16 cellular contexts compared by ENCODE assay signal in the genomic region with DNA sequence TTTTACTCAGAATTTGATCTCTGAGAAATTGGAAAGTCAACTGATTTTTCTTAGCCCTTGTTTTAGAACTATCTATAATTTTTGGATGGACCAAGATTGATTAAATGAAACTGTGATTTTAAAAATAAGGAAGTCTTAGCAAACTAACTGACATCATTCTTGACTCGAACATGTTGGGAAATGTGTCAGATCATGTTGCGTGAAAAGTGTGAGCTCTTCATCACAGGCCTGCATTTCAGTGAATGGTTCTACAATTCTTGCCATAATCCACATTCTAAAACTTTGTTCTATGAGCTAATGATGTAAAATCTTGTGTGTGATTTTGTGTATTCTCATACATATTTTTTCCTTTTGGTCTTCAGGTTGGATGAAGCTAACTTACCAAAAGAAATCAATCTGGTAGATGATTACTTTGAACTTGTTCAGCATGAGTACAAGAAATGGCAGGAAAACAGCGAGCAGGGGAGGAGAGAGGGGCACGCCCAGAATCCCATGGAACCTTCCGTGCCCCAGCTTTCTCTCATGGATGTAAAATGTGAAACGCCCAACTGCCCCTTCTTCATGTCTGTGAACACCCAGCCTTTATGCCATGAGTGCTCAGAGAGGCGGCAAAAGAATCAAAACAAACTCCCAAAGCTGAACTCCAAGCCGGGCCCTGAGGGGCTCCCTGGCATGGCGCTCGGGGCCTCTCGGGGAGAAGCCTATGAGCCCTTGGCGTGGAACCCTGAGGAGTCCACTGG. TPM values are rescaled to one million over a fixed set of nuclear protein-coding genes. Genes with fewer than 3 reads are reported as not detected.
DNase-seq lines count a peak whose midpoint lies in the region; ATAC-seq, FAIRE-seq and TF ChIP-seq lines count a peak whose summit lies in the region.
"Had no signal": no experiment of that assay in that cellular context is flagged by ENCODE, and none has a peak within 500 bp of the region (broad histone marks: within the 10 kb centered on the region; RNA-seq: fewer than 3 reads in every experiment).

No MANE protein-coding gene starts in this region.

- peaks cover 68% of the 10 kb centered on the region for H3K4me1 Mint-ChIP-seq in activated CD4-positive, alpha-beta T cell treated with anti-CD3 and anti-CD28 coated beads, Interleukin-2, amount 10 ng/mL, durations not matched to agents 24 days and 14 days
- H3K4me1 Mint-ChIP-seq in mesothelial cell of epicardium = peaks cover 9% of the 10 kb centered on the region

- H3K27me3 ChIP-seq in stomach = no peaks in the 10 kb centered on the region
- H3K27me3 ChIP-seq in pancreas = no peaks in the 10 kb centered on the region

- intact Hi-C loops in activated CD4-positive, alpha-beta T cell treated with anti-CD3 and anti-CD28 coated beads, Interleukin-2, amount 10 ng/mL, durations not matched to agents 24 days and 14 days (cut with micrococcal nuclease) = no loop called here
- intact Hi-C loops in stomach (cut with DNase I; ENCODE audit: low total_unique reads) = no loop called here
- intact Hi-C loops in pancreas (cut with DNase I) = loop anchor here in 1 of 3 donors (10.0 kb wide), 1 partner anchor 47 kb away; no protein-coding TSS in a partner anchor

- no peak for ATAC-seq in pancreas

- peak overlapping the region; percentile 66 for H3K4me3 Mint-ChIP-seq in activated CD4-positive, alpha-beta T cell treated with anti-CD3 and anti-CD28 coated beads, Interleukin-2, amount 10 ng/mL, durations not matched to agents 24 days and 14 days
- H3K4me3 Mint-ChIP-seq in mesothelial cell of epicardium = no peak overlapping the region

- FAIRE-seq in pancreas (lab: Jason Lieb, UNC) = no peak
- FAIRE-seq: astrocyte, endometrium had no signal

- H3K4me3 ChIP-seq in stomach = no peak overlapping the region
- no peak overlapping the region for H3K4me3 ChIP-seq in pancreas

- H3K9me3 Mint-ChIP-seq in activated CD4-positive, alpha-beta T cell treated with anti-CD3 and anti-CD28 coated beads, Interleukin-2, amount 10 ng/mL, durations not matched to agents 24 days and 14 days = no peaks in the 10 kb centered on the region
- H3K9me3 Mint-ChIP-seq in mesothelial cell of epicardium = no peaks in the 10 kb centered on the region

- peaks cover 65 to 93% (median 90%) of the 10 kb centered on the region in 4 donors for H3K36me3 ChIP-seq in stomach
- H3K36me3 ChIP-seq in pancreas = peaks cover 11 to 83% (median 56%) of the 10 kb centered on the region in 3 donors

- H3K27ac ChIP-seq in epithelial cell of prostate (peak overlapping the region; percentile 36), stomach (peak overlapping the region in 3 of 5 donors; percentile 9 to 42 (median 12)), pancreas (no peak overlapping the region)

- H3K27me3 Mint-ChIP-seq in activated CD4-positive, alpha-beta T cell treated with anti-CD3 and anti-CD28 coated beads, Interleukin-2, amount 10 ng/mL, durations not matched to agents 24 days and 14 days = no peaks in the 10 kb centered on the region
- no peaks in the 10 kb centered on the region for H3K27me3 Mint-ChIP-seq in mesothelial cell of epicardium (ENCODE audit: low read depth)

- TF ChIP-seq CTCF in stomach (IDR thresholded peaks at IDR 0.05) (no peak), pancreas (IDR thresholded peaks at IDR 0.05) (no peak), mesothelial cell of epicardium (IDR thresholded peaks at IDR 0.05; ENCODE audit: unreplicated experiment) (no peak)

- H3K4me1 ChIP-seq in stomach (peaks cover 10 to 74% (median 12%) of the 10 kb centered on the region in 4 donors), pancreas (peaks cover 0 to 10% (median 2%) of the 10 kb centered on the region in 3 donors)

- WGBS in stomach, 5 donors = 93 to 95% (median 94%) methylated on average over 12 of the region's 12 CpGs
- 93 to 96% methylated on average over 12 of the region's 12 CpGs for WGBS in pancreas, 2 donors

- peak overlapping the region; percentile 80 for H3K27ac Mint-ChIP-seq in activated CD4-positive, alpha-beta T cell treated with anti-CD3 and anti-CD28 coated beads, Interleukin-2, amount 10 ng/mL, durations not matched to agents 24 days and 14 days
- H3K27ac Mint-ChIP-seq in mesothelial cell of epicardium = no peak overlapping the region

- no peak for TF ChIP-seq POLR2A in stomach (IDR thresholded peaks at IDR 0.05)

- no peak for TF ChIP-seq EP300 in stomach (IDR thresholded peaks at IDR 0.05)

- H3K36me3 Mint-ChIP-seq in activated CD4-positive, alpha-beta T cell treated with anti-CD3 and anti-CD28 coated beads, Interleukin-2, amount 10 ng/mL, durations not matched to agents 24 days and 14 days (ENCODE audit: low read depth) = peaks cover 94% of the 10 kb centered on the region
- H3K36me3 Mint-ChIP-seq in mesothelial cell of epicardium = peaks cover 45% of the 10 kb centered on the region

- no peaks in the 10 kb centered on the region for H3K9me3 ChIP-seq in stomach
- H3K9me3 ChIP-seq in pancreas = no peaks in the 10 kb centered on the region

- DNase-seq in activated CD4-positive, alpha-beta T cell treated with anti-CD3 and anti-CD28 coated beads, Interleukin-2, amount 10 ng/mL, durations not matched to agents 24 days and 14 days = no peak
- no peak for DNase-seq in activated CD4-positive, alpha-beta T cell treated with anti-CD3 and anti-CD28 coated beads for 4 hours
- DNase-seq in MV-4-11 (lab: John Stamatoyannopoulos, UW) = peak; percentile 53
- no peak for DNase-seq in epithelial cell of prostate (ENCODE audit: low read depth, low spot score)
- no peak for DNase-seq in stomach
- DNase-seq in COR-L47 (lab: John Stamatoyannopoulos, UW) = no peak
- DNase-seq in pancreas = no peak
- DNase-seq in mesothelial cell of epicardium (ENCODE audit: low spot score in 2 of 2, unreplicated experiment in 2 of 2) = no peak
- DNase-seq: activated CD4-positive, alpha-beta T cell treated with anti-CD3 and anti-CD28 coated beads, Interleukin-2, amount 50 U/mL, for 4 hours; DMS53; midbrain; NCI-H1694; NK-92 treated with Interleukin-12 subunit alpha and Interleukin-12 subunit beta, amount 100 ng/mL, for 24 hours; SW 1271 had no signal

RNA-seq across cellular contexts. Expression of a gene that starts 11.2 kb away (rescaled TPM):
- 249 and 254 TPM in 2 replicates for total RNA-seq in activated CD4-positive, alpha-beta T cell treated with anti-CD3 and anti-CD28 coated beads, Interleukin-2, amount 10 ng/mL, durations not matched to agents 24 days and 14 days
- total RNA-seq in stomach (10 to 100 TPM in 4 of 5 donors, 1 to 10 TPM in 1; 7.8 to 77.0 (median 34.1) TPM), pancreas (10 to 100 TPM in 5 of 6 donors, 1 to 10 TPM in 1; 9.3 to 59.2 (median 13.5) TPM), mesothelial cell of epicardium (64.0 to 76.2 TPM (median 68.9 TPM) in 3 replicates)
- polyA plus RNA-seq in stomach (10 to 100 TPM in 2 of 3 donors, 1 to 10 TPM in 1; 9.5 to 13.6 (median 11.2) TPM), pancreas (10 to 100 TPM; 13.9 to 14.5 TPM)

Comparison
In these comparisons a context has a peak if more than half of its experiments do, and no peak if none do; other contexts are left out.
1. H3K27ac ChIP-seq: peak in epithelial cell of prostate (single experiment) and stomach (3 of 5); none in pancreas (0 of 4).